21 cellular contexts compared by ENCODE assay signal in the genomic region with DNA sequence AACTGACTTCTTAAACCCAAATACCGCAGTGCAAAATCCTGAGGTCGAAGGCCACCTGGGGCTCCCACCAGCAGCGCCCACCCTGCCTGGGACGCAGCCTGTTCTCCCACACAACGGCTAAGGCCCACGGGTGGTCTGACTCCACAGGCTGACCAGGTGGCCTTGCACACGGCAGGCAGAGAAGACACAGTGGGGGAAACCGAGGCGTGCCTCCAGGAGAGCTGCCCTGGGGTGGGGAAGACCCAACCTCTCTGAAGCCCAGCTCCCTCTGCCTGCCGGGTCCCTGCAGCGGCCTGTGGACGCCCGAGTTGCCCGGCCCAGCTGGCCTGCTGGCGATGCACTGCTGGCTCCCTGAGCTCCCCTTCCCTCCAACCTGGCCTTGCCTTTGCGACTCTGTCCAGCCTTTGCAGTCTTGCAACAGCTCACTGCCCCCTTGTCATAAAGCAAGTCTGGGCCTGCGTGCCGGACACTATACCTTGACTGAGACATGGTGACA.
"Had no signal": no experiment of that assay in that cellular context is flagged by ENCODE, and none has a peak within 500 bp of the region (broad histone marks: within the 10 kb centered on the region; RNA-seq: fewer than 3 reads in every experiment).

No MANE protein-coding gene starts in this region.

- H3K27ac Mint-ChIP-seq: natural killer cell had no signal

- H3K4me1 ChIP-seq: thyroid gland had no signal

- H3K36me3 ChIP-seq: esophagus muscularis mucosa, gastrocnemius medialis, heart right ventricle, neutrophil, suprapubic skin, thyroid gland, upper lobe of right lung had no signal

- H3K27me3 ChIP-seq: esophagus muscularis mucosa, gastrocnemius medialis, suprapubic skin, thyroid gland, upper lobe of right lung had no signal

- DNase-seq: effector memory CD4-positive, alpha-beta T cell; gastrocnemius medialis; heart right ventricle; hypothalamus; kidney glomerular epithelial cell; mammary epithelial cell; natural killer cell; small intestine; stimulated activated CD4-positive, alpha-beta T cell treated with anti-CD3 and anti-CD28 coated beads, Interleukin-12 subunit alpha, Interleukin-12 subunit beta, amount 100 ng/mL, for 4 hours; stimulated activated naive CD4-positive, alpha-beta T cell; thyroid gland; upper lobe of right lung had no signal

- H3K36me3 Mint-ChIP-seq: natural killer cell had no signal

- ATAC-seq: gastrocnemius medialis, heart right ventricle, left lobe of liver, natural killer cell, right cardiac atrium, upper lobe of right lung had no signal

- H3K4me3 Mint-ChIP-seq: central memory CD8-positive, alpha-beta T cell; natural killer cell had no signal

- H3K4me3 ChIP-seq: esophagus muscularis mucosa, gastrocnemius medialis, heart right ventricle, suprapubic skin, thyroid gland, upper lobe of right lung had no signal

- H3K27me3 Mint-ChIP-seq: central memory CD8-positive, alpha-beta T cell had no signal

- H3K9me3 ChIP-seq: esophagus muscularis mucosa, gastrocnemius medialis, heart right ventricle, neutrophil, suprapubic skin, thyroid gland, upper lobe of right lung had no signal

- FAIRE-seq: endometrium, islet of Langerhans, small intestine had no signal

- H3K27ac ChIP-seq: epithelial cell of prostate, esophagus muscularis mucosa, gastrocnemius medialis, heart right ventricle, neutrophil, suprapubic skin, thyroid gland, upper lobe of right lung had no signal

- H3K9me3 Mint-ChIP-seq: central memory CD8-positive, alpha-beta T cell; natural killer cell had no signal
